In genomic region chr2:197181491-197181890, GRCh38 we compare ENCODE assay signal across 24 cellular contexts.
DNase-seq lines count a peak whose midpoint lies in the region; ATAC-seq and TF ChIP-seq lines count a peak whose summit lies in the region.
"Had no signal": no experiment of that assay in that cellular context is flagged by ENCODE, and none has a peak within 500 bp of the region (broad histone marks: within the 10 kb centered on the region; RNA-seq: fewer than 3 reads in every experiment).

No MANE protein-coding gene starts in this region.

- no peak for TF ChIP-seq CTCF in astrocyte of the spinal cord (IDR thresholded peaks at IDR 0.05; ENCODE audit: low read depth, low read length)
- no peak for TF ChIP-seq CTCF in natural killer cell (IDR thresholded peaks at IDR 0.05)
- no peak for TF ChIP-seq CTCF in BE2C (IDR thresholded peaks at IDR 0.05; ENCODE audit: low read depth, low read length)

- H3K36me3 Mint-ChIP-seq in natural killer cell: no peaks in the 10 kb centered on the region

- in situ Hi-C loops in astrocyte of the spinal cord (cut with HindIII; ENCODE audit: low sequenced_read_pairs): no loop called here

- ATAC-seq in natural killer cell: peak in 1 of 3 donors; percentile 24
- ATAC-seq: HepG2, pancreas, PC-3 had no signal

- intact Hi-C loops in natural killer cell (cut with micrococcal nuclease): no loop called here

- peak; percentile 14 for DNase-seq in Daoy (ENCODE audit: low read depth)
- DNase-seq in HS-5 (ENCODE audit: low read depth): peak; percentile 33
- DNase-seq in astrocyte of the spinal cord (ENCODE audit: low read depth, low spot score): peak; percentile 46
- DNase-seq in natural killer cell: no peak
- no peak for DNase-seq in BE2C
- no peak for DNase-seq in NOMO-1 treated with DMSO at 0.1 percent for 48 hours (lab: John Stamatoyannopoulos, UW; ENCODE audit: unreplicated experiment)
- DNase-seq in 8988T: no peak
- DNase-seq: amniotic stem cell; caudate nucleus; H7; left ventricle myocardium inferior; NCI-H1436; NCI-H774; pancreas; PC-3; SIG-M5; sigmoid colon; stimulated activated naive CD4-positive, alpha-beta T cell treated with Interleukin-2 at 50 U/mL for 16 hours; T-helper 2 cell; WERI-Rb-1 had no signal

- peaks cover 20% of the 10 kb centered on the region for H3K4me1 ChIP-seq in BE2C

- H3K27me3 ChIP-seq in BE2C: no peaks in the 10 kb centered on the region
- H3K27me3 ChIP-seq: esophagus muscularis mucosa, pancreas, sigmoid colon, tibial nerve had no signal

- H3K36me3 ChIP-seq in BE2C: no peaks in the 10 kb centered on the region
- H3K36me3 ChIP-seq: esophagus muscularis mucosa, left ventricle myocardium inferior, pancreas, sigmoid colon, tibial nerve, WERI-Rb-1 had no signal

- H3K9me3 Mint-ChIP-seq in natural killer cell: no peaks in the 10 kb centered on the region
- H3K9me3 Mint-ChIP-seq: activated T-helper 1 cell treated with anti-CD3 and anti-CD28 coated beads, Interleukin-12 subunit alpha, Interleukin-12 subunit beta, Interleukin-2, Interleukin-4 antibody, amounts not matched to agents 30 ng/mL and 10 ng/mL and 1 ng/mL, durations not matched to agents 14 hours and 24 hours and 36 hours had no signal

- H3K27ac Mint-ChIP-seq in natural killer cell: peak overlapping the region; percentile 35 to 75
- H3K27ac Mint-ChIP-seq: activated T-helper 1 cell treated with anti-CD3 and anti-CD28 coated beads, Interleukin-12 subunit alpha, Interleukin-12 subunit beta, Interleukin-2, Interleukin-4 antibody, amounts not matched to agents 30 ng/mL and 10 ng/mL and 1 ng/mL, durations not matched to agents 14 hours and 24 hours and 36 hours had no signal

- H3K4me3 ChIP-seq in astrocyte of the spinal cord (ENCODE audit: low read depth, low read length) (no peak overlapping the region), BE2C (ENCODE audit: low read depth, low read length) (no peak overlapping the region)
- H3K4me3 ChIP-seq: esophagus muscularis mucosa, left ventricle myocardium inferior, pancreas, sigmoid colon, tibial nerve had no signal

- H3K9me3 ChIP-seq in BE2C: no peaks in the 10 kb centered on the region
- H3K9me3 ChIP-seq: esophagus muscularis mucosa, left ventricle myocardium inferior, pancreas, sigmoid colon, tibial nerve had no signal

- H3K4me3 Mint-ChIP-seq in natural killer cell: no peak overlapping the region
- H3K4me3 Mint-ChIP-seq: activated T-helper 1 cell treated with anti-CD3 and anti-CD28 coated beads, Interleukin-12 subunit alpha, Interleukin-12 subunit beta, Interleukin-2, Interleukin-4 antibody, amounts not matched to agents 30 ng/mL and 10 ng/mL and 1 ng/mL, durations not matched to agents 14 hours and 24 hours and 36 hours had no signal

- H3K4me1 Mint-ChIP-seq in natural killer cell: peaks cover 47 to 66% of the 10 kb centered on the region in 2 donors

- H3K27me3 Mint-ChIP-seq in natural killer cell (ENCODE audit: low read depth in 2 of 2): no peaks in the 10 kb centered on the region

Comparison
In these comparisons a context has a peak if more than half of its experiments do, and no peak if none do; other contexts are left out.
1. DNase-seq: peak in Daoy (single experiment), HS-5 (single experiment) and astrocyte of the spinal cord (single experiment); none in natural killer cell (single experiment), BE2C (single experiment), NOMO-1 treated with DMSO at 0.1 percent for 48 hours (single experiment) and 8988T (single experiment).